ENCODE assay signal across 13 cellular contexts in the genomic region with DNA sequence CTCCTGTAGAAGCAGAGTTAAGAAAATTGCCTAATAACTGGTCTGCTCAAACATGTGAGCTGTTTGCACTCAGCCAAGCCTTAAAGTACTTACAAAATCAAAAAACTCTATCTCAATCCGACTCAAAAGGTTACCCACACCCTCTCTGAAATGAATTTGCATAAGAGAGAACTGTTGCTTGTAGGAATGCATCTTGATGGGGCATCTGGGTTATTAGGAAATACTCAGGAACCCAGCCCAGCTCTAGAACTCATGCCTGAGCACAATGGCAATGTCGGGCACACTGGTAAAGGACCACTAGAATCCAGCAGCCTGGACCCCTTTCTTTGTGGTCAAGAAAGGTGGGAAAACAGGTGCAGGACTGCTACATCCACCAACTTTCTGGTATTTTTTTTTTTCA. TPM values are rescaled to one million over a fixed set of nuclear protein-coding genes. Genes with fewer than 3 reads are reported as not detected.
"Had no signal": no experiment of that assay in that cellular context is flagged by ENCODE, and none has a peak within 500 bp of the region (broad histone marks: within the 10 kb centered on the region; RNA-seq: fewer than 3 reads in every experiment).

No MANE protein-coding gene starts in this region.

RNA-seq across cellular contexts. Expression of a gene that starts 6.4 kb away (rescaled TPM):
- total RNA-seq: activated B cell treated with CpG ODN at 0.5 μM for 24 hours; activated CD4-positive, alpha-beta memory T cell treated with anti-CD3 and anti-CD28 coated beads for 36 hours; activated CD4-positive, alpha-beta T cell treated with anti-CD3 and anti-CD28 coated beads, Interleukin-2, amount 10 ng/mL, durations not matched to agents 24 days and 14 days; activated CD8-positive, alpha-beta memory T cell treated with anti-CD3 and anti-CD28 coated beads for 36 hours; activated CD8-positive, alpha-beta T cell treated with anti-CD3 and anti-CD28 coated beads for 36 hours; activated naive CD4-positive, alpha-beta T cell treated with anti-CD3 and anti-CD28 coated beads for 36 hours; activated naive CD4-positive, alpha-beta T cell treated with anti-CD3 and anti-CD28 coated beads, Interleukin-2, amount 50 U/mL, for 72 hours; activated naive CD8-positive, alpha-beta T cell treated with anti-CD3 and anti-CD28 coated beads for 36 hours; activated T-cell treated with anti-CD3 and anti-CD28 coated beads, Interleukin-2, amount 50 U/mL, for 72 hours; activated T-helper 1 cell treated with anti-CD3 and anti-CD28 coated beads, Interleukin-12 subunit alpha, Interleukin-12 subunit beta, Interleukin-2, Interleukin-4 antibody, amounts not matched to agents 30 ng/mL and 10 ng/mL and 1 ng/mL, durations not matched to agents 14 hours and 24 hours and 36 hours; activated T-helper 17 cell treated with anti-CD3 and anti-CD28 coated beads, Interleukin-2, amount 50 U/mL, for 72 hours; astrocyte; cardiac muscle cell had no signal
